ENCODE assay signal across 11 cellular contexts in the genomic region with DNA sequence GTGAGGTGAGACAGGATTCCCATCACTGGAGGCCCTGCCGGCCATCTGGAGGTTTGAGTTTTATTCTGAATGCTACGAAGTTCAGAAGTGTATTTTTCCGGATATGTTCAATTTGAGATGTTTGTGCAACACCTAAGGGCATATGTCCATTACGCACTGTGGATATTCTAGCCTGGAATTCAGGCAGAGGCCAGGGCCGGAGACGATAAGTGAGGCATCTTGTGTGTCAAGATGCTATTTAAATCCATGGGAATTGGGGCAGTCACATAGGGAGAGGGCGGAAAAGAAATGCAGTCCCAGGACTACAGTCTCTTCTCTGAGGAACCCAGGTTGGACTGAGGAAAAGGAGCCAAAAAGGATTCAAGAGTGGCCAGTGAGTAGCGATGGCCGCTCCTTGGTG. TPM values are rescaled to one million over a fixed set of nuclear protein-coding genes. Genes with fewer than 3 reads are reported as not detected.
DNase-seq lines count a peak whose midpoint lies in the region; ATAC-seq and TF ChIP-seq lines count a peak whose summit lies in the region.
"Had no signal": no experiment of that assay in that cellular context is flagged by ENCODE, and none has a peak within 500 bp of the region (broad histone marks: within the 10 kb centered on the region; RNA-seq: fewer than 3 reads in every experiment).

No MANE protein-coding gene starts in this region.

- DNase-seq in T-helper 1 cell, result no peak
- no peak for DNase-seq in epithelial cell of esophagus (ENCODE audit: low read depth)
- no peak for DNase-seq in progenitor cell of endocrine pancreas (ENCODE audit: low spot score, unreplicated experiment)
- DNase-seq in A172 (ENCODE audit: low spot score), result no peak
- DNase-seq in COLO829 (ENCODE audit: low spot score), result no peak
- DNase-seq: aorta had no signal

- no peaks in the 10 kb centered on the region for H3K27me3 ChIP-seq in SU-DHL-6 (ENCODE audit: low read length)

- ATAC-seq in GM18861 (IDR thresholded peaks at IDR 0.05; ENCODE audit: unreplicated experiment), result no peak
- ATAC-seq: sciatic nerve had no signal

- H3K27ac Mint-ChIP-seq in T-helper 1 cell treated with Interleukin-12 subunit alpha and Interleukin-12 subunit beta and Interleukin-4 antibody, amounts not matched to agents 30 μg/mL and 1 μg/mL, for 36 hours, result no peak overlapping the region
- H3K27ac Mint-ChIP-seq in progenitor cell of endocrine pancreas, result peak overlapping the region; percentile 6

- no peaks in the 10 kb centered on the region for H3K9me3 Mint-ChIP-seq in T-helper 1 cell treated with Interleukin-12 subunit alpha and Interleukin-12 subunit beta and Interleukin-4 antibody, amounts not matched to agents 30 μg/mL and 1 μg/mL, for 36 hours
- no peaks in the 10 kb centered on the region for H3K9me3 Mint-ChIP-seq in progenitor cell of endocrine pancreas (ENCODE audit: low read depth)

- TF ChIP-seq CTCF in SU-DHL-6 (IDR thresholded peaks at IDR 0.05; ENCODE audit: insufficient read depth, low read length, poor library complexity, severe bottlenecking), result no peak
- TF ChIP-seq CTCF in epithelial cell of esophagus (IDR thresholded peaks at IDR 0.05; ENCODE audit: insufficient read depth, low read depth, low read length, missing control alignments), result no peak
- TF ChIP-seq CTCF in progenitor cell of endocrine pancreas (IDR thresholded peaks at IDR 0.05; ENCODE audit: unreplicated experiment), result no peak

- no peak overlapping the region for H3K27ac ChIP-seq in SU-DHL-6 (ENCODE audit: low read depth, low read length)
- H3K27ac ChIP-seq: HL-60 had no signal

- peak overlapping the region; percentile 99 for H3K4me2 ChIP-seq in SU-DHL-6 (ENCODE audit: low read depth, low read length, poor library complexity, severe bottlenecking)

- H3K9me3 ChIP-seq in SU-DHL-6 (ENCODE audit: insufficient read depth, low read length), result no peaks in the 10 kb centered on the region

- no peaks in the 10 kb centered on the region for H3K9me2 ChIP-seq in SU-DHL-6 (replicated peaks; ENCODE audit: insufficient read depth, low read length)

- H3K4me3 ChIP-seq in SU-DHL-6 (ENCODE audit: insufficient read depth, low read length, poor library complexity, severe bottlenecking) (no peak overlapping the region), epithelial cell of esophagus (ENCODE audit: low read length) (peak overlapping the region; percentile 96)

- peaks cover 3% of the 10 kb centered on the region for H3K36me3 Mint-ChIP-seq in T-helper 1 cell treated with Interleukin-12 subunit alpha and Interleukin-12 subunit beta and Interleukin-4 antibody, amounts not matched to agents 30 μg/mL and 1 μg/mL, for 36 hours (ENCODE audit: low read depth)
- H3K36me3 Mint-ChIP-seq in progenitor cell of endocrine pancreas (ENCODE audit: insufficient read depth), result no peaks in the 10 kb centered on the region

- peaks cover 54% of the 10 kb centered on the region for H3K79me2 ChIP-seq in SU-DHL-6 (ENCODE audit: insufficient read depth, low read length)

- H3K4me1 Mint-ChIP-seq in T-helper 1 cell treated with Interleukin-12 subunit alpha and Interleukin-12 subunit beta and Interleukin-4 antibody, amounts not matched to agents 30 μg/mL and 1 μg/mL, for 36 hours (ENCODE audit: low read depth), result peaks cover 26% of the 10 kb centered on the region
- H3K4me1 Mint-ChIP-seq in progenitor cell of endocrine pancreas (ENCODE audit: low read depth), result peaks cover 15% of the 10 kb centered on the region

- H3K36me3 ChIP-seq in SU-DHL-6 (ENCODE audit: low read length), result peaks cover 12% of the 10 kb centered on the region; the same call in 1 of the 2 replicates

- H4K20me1 ChIP-seq in SU-DHL-6 (ENCODE audit: low read depth, low read length), result no peaks in the 10 kb centered on the region

- H3K9ac ChIP-seq in SU-DHL-6 (ENCODE audit: low read length), result peak overlapping the region; percentile 98

- peak overlapping the region; percentile 61 for H3K4me3 Mint-ChIP-seq in T-helper 1 cell treated with Interleukin-12 subunit alpha and Interleukin-12 subunit beta and Interleukin-4 antibody, amounts not matched to agents 30 μg/mL and 1 μg/mL, for 36 hours
- H3K4me3 Mint-ChIP-seq in progenitor cell of endocrine pancreas (ENCODE audit: low read depth), result peak overlapping the region; percentile 96

- no peaks in the 10 kb centered on the region for H3K27me3 Mint-ChIP-seq in T-helper 1 cell treated with Interleukin-12 subunit alpha and Interleukin-12 subunit beta and Interleukin-4 antibody, amounts not matched to agents 30 μg/mL and 1 μg/mL, for 36 hours (ENCODE audit: low read depth)
- H3K27me3 Mint-ChIP-seq in progenitor cell of endocrine pancreas, result no peaks in the 10 kb centered on the region

- no peak overlapping the region for H2AFZ ChIP-seq in SU-DHL-6 (ENCODE audit: low read depth, low read length, severe bottlenecking)

- peaks cover 33% of the 10 kb centered on the region for H3F3A ChIP-seq in SU-DHL-6 (ENCODE audit: insufficient read depth)

RNA-seq across cellular contexts. Expression of a gene that starts 1.9 kb away (rescaled TPM):
- total RNA-seq in progenitor cell of endocrine pancreas, result 38.4 and 39.9 TPM in 2 replicates
- total RNA-seq in A172 (2014; rRNA removed; shearing (Covaris generic)), result 50.5 and 64.3 TPM in 2 replicates

RNA-seq across cellular contexts. Expression of a gene that starts 38.7 kb away (rescaled TPM):
- total RNA-seq in progenitor cell of endocrine pancreas, result 13.2 and 15.2 TPM in 2 replicates
- 65.3 and 82.9 TPM in 2 replicates for total RNA-seq in A172 (2014; rRNA removed; shearing (Covaris generic))

RNA-seq across cellular contexts. Expression of a gene that starts 38.7 kb away (rescaled TPM):
- 15.7 and 16.0 TPM in 2 replicates for total RNA-seq in progenitor cell of endocrine pancreas
- 18.9 and 22.5 TPM in 2 replicates for total RNA-seq in A172 (2014; rRNA removed; shearing (Covaris generic))

RNA-seq across cellular contexts. Expression of a gene that starts 38.9 kb away (rescaled TPM):
- total RNA-seq in progenitor cell of endocrine pancreas, result 1.3 and 2.3 TPM in 2 replicates
- total RNA-seq in A172 (2014; rRNA removed; shearing (Covaris generic)), result 1.2 and 1.8 TPM in 2 replicates
